ENCODE assay signal across 9 cellular contexts in genomic region chr6:35469711-35470662, GRCh38. TPM values are rescaled to one million over a fixed set of nuclear protein-coding genes. Genes with fewer than 3 reads are reported as not detected.
A peak's percentile ranks its signal among the peaks of the same experiment; 100 is the strongest.
DNase-seq lines count a peak whose midpoint lies in the region; ATAC-seq, FAIRE-seq and TF ChIP-seq lines count a peak whose summit lies in the region.
"Had no signal": no experiment of that assay in that cellular context is flagged by ENCODE, and none has a peak within 500 bp of the region (broad histone marks: within the 10 kb centered on the region; RNA-seq: fewer than 3 reads in every experiment).

No MANE protein-coding gene starts in this region.

- no peak for FAIRE-seq in GM12878 (lab: Jason Lieb, UNC)

- peaks cover 25% of the 10 kb centered on the region for H3K36me3 ChIP-seq in CD8-positive, alpha-beta memory T cell (ENCODE audit: insufficient read depth, low read length)
- H3K36me3 ChIP-seq in GM12878 (ENCODE audit: control insufficient read depth in 2 of 2, insufficient read depth in 2 of 2, low read length in 1 of 2) (peaks cover 14% of the 10 kb centered on the region in 2 experiments), lung (ENCODE audit: control insufficient read depth in 2 of 2, insufficient read depth in 2 of 2, low read length in 2 of 2) (peaks cover 0 to 21% of the 10 kb centered on the region in 2 donors), aorta (ENCODE audit: control insufficient read depth in 1 of 2, insufficient read depth in 2 of 2, low read length in 1 of 2) (peaks cover 0 to 7% of the 10 kb centered on the region in 2 donors)

- CTCF ChIA-PET in CD8-positive, alpha-beta memory T cell (lab: Charles Lee), result interaction anchor here (0.6 to 3.0 kb wide), 6 partner anchors 18 to 266 kb away, joined by 3 to 22 read pairs (median 4); partner anchors contain the start of genes FANCE and PPARD
- CTCF ChIA-PET in GM12878 (lab: Yijun Ruan, JAX), result interaction anchor here (1.1 to 3.6 kb wide), 6 partner anchors 12 to 266 kb away, joined by 4 to 20 read pairs (median 10); partner anchors contain the start of genes ARMC12, DEF6, FANCE and PPARD

- intact Hi-C loops in GM12878 (cut with micrococcal nuclease; ENCODE audit: unreplicated experiment) (loop anchor here (2.0 kb wide), 1 partner anchor 17 kb away; the partner anchor contains the start of gene FANCE), aorta (cut with DNase I) (loop anchor here in 1 of 2 donors (2.0 kb wide), 1 partner anchor 27 kb away; the partner anchor contains the start of gene TEAD3)

- TF ChIP-seq POLR2A in GM12878 (IDR thresholded peaks at IDR 0.05; ENCODE audit: low read depth, low read length), result peak; percentile 43

- no peaks in the 10 kb centered on the region for H3K9me3 ChIP-seq in CD8-positive, alpha-beta memory T cell (ENCODE audit: low read length)
- H3K9me3 ChIP-seq in GM12878 (replicated peaks; ENCODE audit: control insufficient read depth, insufficient read depth, low read length) (no peaks in the 10 kb centered on the region), lung (ENCODE audit: control insufficient read depth in 2 of 2, insufficient read depth in 1 of 2, low read length in 1 of 2) (no peaks in the 10 kb centered on the region), aorta (ENCODE audit: control insufficient read depth, low read length) (no peaks in the 10 kb centered on the region)

- no peak for TF ChIP-seq CTCF in LNCaP clone FGC (IDR thresholded peaks at IDR 0.05; ENCODE audit: control insufficient read depth, extremely low read depth, insufficient read depth)
- TF ChIP-seq CTCF in GM12878 (IDR thresholded peaks at IDR 0.05 in 2 of 3, conservative IDR thresholded peaks at IDR 0.05 in 1 of 3; ENCODE audit: control insufficient read depth in 2 of 3, extremely low read depth in 1 of 3, insufficient read depth in 1 of 3, low read depth in 3 of 3, low read length in 3 of 3), result no peak
- TF ChIP-seq CTCF in lung (IDR thresholded peaks at IDR 0.05; ENCODE audit: control extremely low read depth, extremely low read depth), result no peak

- 4% methylated on average over 18 of the region's 18 CpGs for WGBS in GM12878 (ENCODE audit: insufficient coverage, insufficient replicate concordance, low lambda C conversion rate, missing lambda C conversion rate)
- WGBS in lung, 2 donors, result 53 to 64% methylated on average over 18 of the region's 18 CpGs
- WGBS in aorta, 2 donors, result 33 to 36% methylated on average over 18 of the region's 18 CpGs

- H3K4me1 Mint-ChIP-seq in CD8-positive, alpha-beta memory T cell, result peaks cover 35 to 46% (median 41%) of the 10 kb centered on the region in 3 donors

- DNase-seq in CD8-positive, alpha-beta memory T cell, result peak in 3 of 5 donors; percentile 17 to 23 (median 22)
- DNase-seq in LNCaP clone FGC (ENCODE audit: low read depth) (peak; percentile 68), GM12878 (ENCODE audit: low read depth, low spot score) (no peak), lung (ENCODE audit: low spot score) (no peak), aorta (no peak), inferior parietal cortex (ENCODE audit: extremely low spot score) (no peak), dedifferentiated amniotic fluid mesenchymal stem cell (ENCODE audit: extremely low spot score) (no peak), COR-L47 (lab: John Stamatoyannopoulos, UW) (no peak)

- H2AFZ ChIP-seq in GM12878 (ENCODE audit: control insufficient read depth, low read depth, low read length), result no peak overlapping the region

- H3K4me2 ChIP-seq in GM12878 (ENCODE audit: control insufficient read depth, insufficient read depth), result peak overlapping the region; percentile 83

- ATAC-seq in GM12878 (no peak), lung (ENCODE audit: insufficient read depth, low FRiP score) (no peak), aorta (ENCODE audit: low FRiP score) (no peak)

- H4K20me1 ChIP-seq in GM12878 (ENCODE audit: control insufficient read depth, insufficient read depth), result peaks cover 7% of the 10 kb centered on the region; the same call in 1 of the 2 replicates

- BruUV-seq in GM12878 (replicated peaks; lab: Mats Ljungman, UMichigan), result TSS peak; percentile 70

- H3K79me2 ChIP-seq in GM12878 (ENCODE audit: control insufficient read depth, insufficient read depth, low read length), result peaks cover 33% of the 10 kb centered on the region

- peak overlapping the region; percentile 87 for H3K27ac ChIP-seq in CD8-positive, alpha-beta memory T cell (ENCODE audit: low read depth, low read length)
- H3K27ac ChIP-seq in GM12878 (ENCODE audit: control insufficient read depth, insufficient read depth) (peak overlapping the region; percentile 87; the same call in 1 of the 2 replicates), lung (ENCODE audit: low read depth in 1 of 2, low read length in 1 of 2) (peak overlapping the region; percentile 52 to 71), aorta (ENCODE audit: low read depth in 1 of 2, low read length in 2 of 2) (peak overlapping the region in 1 of 2 donors; percentile 8)

- in situ Hi-C loops in GM12878 (cut with MboI), result loop anchor here (5.0 kb wide), 1 partner anchor 173 kb away; the partner anchor contains the start of gene DEF6

- H3K27me3 Mint-ChIP-seq in CD8-positive, alpha-beta memory T cell, result peaks cover 0 to 5% of the 10 kb centered on the region in 2 donors

- POLR2A ChIA-PET in CD8-positive, alpha-beta memory T cell (lab: Charles Lee), result no interaction called here
- POLR2A ChIA-PET in GM12878 (lab: Charles Lee), result interaction anchor here (1.0 to 1.2 kb wide), 2 partner anchors 11 to 53 kb away, joined by 3 read pairs; no protein-coding TSS in a partner anchor

- TF ChIP-seq RAD21 in GM12878 (IDR thresholded peaks at IDR 0.05; ENCODE audit: insufficient read depth, low read depth, low read length), result no peak

- H3K4me3 ChIP-seq in CD8-positive, alpha-beta memory T cell (ENCODE audit: low read length), result peak overlapping the region; percentile 92
- peak overlapping the region; percentile 98 for H3K4me3 ChIP-seq in LNCaP clone FGC (ENCODE audit: low read depth, low read length)
- peak overlapping the region; percentile 99 for H3K4me3 ChIP-seq in GM12878
- H3K4me3 ChIP-seq in lung, result peak overlapping the region; percentile 86
- H3K4me3 ChIP-seq in aorta (ENCODE audit: low read length in 2 of 2), result peak overlapping the region; percentile 31 to 60

- SMC1A ChIA-PET in GM12878 (lab: Charles Lee; ENCODE audit: uncharacterized antibody, unreplicated experiment), result no interaction called here

- H3K9ac ChIP-seq in GM12878 (ENCODE audit: control insufficient read depth, insufficient read depth, low read length), result peak overlapping the region; percentile 97

- RAD21 ChIA-PET in GM12878 (lab: Charles Lee; ENCODE audit: unreplicated experiment), result interaction anchor here (0.6 kb wide), 1 partner anchor 12 kb away, joined by 3 read pairs; no protein-coding TSS in a partner anchor

- TF ChIP-seq EP300 in GM12878 (IDR thresholded peaks at IDR 0.05; ENCODE audit: borderline replicate concordance in 1 of 2, control insufficient read depth in 1 of 2, low read depth in 2 of 2, low read length in 2 of 2), result no peak

- H3K4me3 Mint-ChIP-seq in CD8-positive, alpha-beta memory T cell, result peak overlapping the region; percentile 89 to 99 (median 97)

- H3K27ac Mint-ChIP-seq in CD8-positive, alpha-beta memory T cell, result peak overlapping the region; percentile 92 to 99 (median 98)

- no peaks in the 10 kb centered on the region for H3K27me3 ChIP-seq in CD8-positive, alpha-beta memory T cell (ENCODE audit: insufficient read depth, low read length, poor library complexity, severe bottlenecking)
- no peaks in the 10 kb centered on the region for H3K27me3 ChIP-seq in GM12878 (replicated peaks in 1 of 2; ENCODE audit: control insufficient read depth in 2 of 2, insufficient read depth in 2 of 2, low read length in 1 of 2)
- no peaks in the 10 kb centered on the region for H3K27me3 ChIP-seq in lung (ENCODE audit: control insufficient read depth, insufficient read depth)
- H3K27me3 ChIP-seq in aorta (ENCODE audit: control insufficient read depth in 1 of 2, insufficient read depth in 2 of 2, low read length in 1 of 2), result no peaks in the 10 kb centered on the region

- no peaks in the 10 kb centered on the region for H3K9me3 Mint-ChIP-seq in CD8-positive, alpha-beta memory T cell

- peaks cover 0 to 68% (median 12%) of the 10 kb centered on the region in 3 donors for H3K36me3 Mint-ChIP-seq in CD8-positive, alpha-beta memory T cell

- H3K4me1 ChIP-seq in CD8-positive, alpha-beta memory T cell (ENCODE audit: insufficient read depth, low read length), result peaks cover 39% of the 10 kb centered on the region
- H3K4me1 ChIP-seq in GM12878 (ENCODE audit: control insufficient read depth, insufficient read depth, low read length) (no peaks in the 10 kb centered on the region), lung (ENCODE audit: control insufficient read depth in 2 of 2, insufficient read depth in 2 of 2, low read length in 2 of 2) (peaks cover 3 to 9% of the 10 kb centered on the region in 2 donors), aorta (ENCODE audit: control insufficient read depth in 1 of 2, insufficient read depth in 2 of 2, low read length in 2 of 2) (no peaks in the 10 kb centered on the region)

RNA-seq across cellular contexts. Expression of gene RPL10A, which starts 1.8 kb away (rescaled TPM):
- 1,000 to 10,000 TPM; 1,737 to 1,739 TPM for total RNA-seq in CD8-positive, alpha-beta memory T cell
- polyA plus RNA-seq in CD8-positive, alpha-beta memory T cell, result 970 TPM
- 252 and 256 TPM in 2 replicates for total RNA-seq in GM12878 (2013; cell fraction: nucleolus; rRNA removed)
- total RNA-seq in GM12878 (2014; rRNA removed) (2,974 and 3,149 TPM in 2 replicates), GM12878 (2014; rRNA removed; fragmentation: Illumina TruSeq; extraction: Trizol) (2,806 and 2,891 TPM in 2 replicates), GM12878 (2021) (2,346 and 2,441 TPM in 2 replicates), lung (1,000 to 10,000 TPM; 1,164 to 1,688 TPM), aorta (100 to 1,000 TPM; 834 to 875 TPM)
- polyA plus RNA-seq in GM12878 (2011; ENCODE audit: low read depth), result 1,766 TPM
- polyA plus RNA-seq in GM12878 (2011; rRNA removed) (3,265 and 3,380 TPM in 2 replicates), GM12878 (2014; fragmentation: Illumina TruSeq; extraction: Trizol) (2,332 and 3,478 TPM in 2 replicates), GM12878 (2014; fragmentation: Nextera tagmentation; extraction: Ambion mirVana) (1,000 to 10,000 TPM; 2,399 to 2,699 TPM), GM12878 (2014; rRNA removed) (3,639 and 4,029 TPM in 2 replicates), GM12878 (2016; fragmentation: Nextera tagmentation; extraction: Ambion mirVana) (100 to 1,000 TPM; 833 to 850 TPM), lung (1,000 to 10,000 TPM in 1 of 2 donors, 100 to 1,000 TPM in 1; 986 to 1,885 TPM), aorta (1,000 to 10,000 TPM; 2,062 to 2,391 TPM)
- 3,801 and 5,306 TPM in 2 replicates for polyA plus RNA-seq in GM12878 (2011; cell fraction: cytosol; rRNA removed)
- 1,839 and 2,010 TPM in 2 replicates for polyA plus RNA-seq in GM12878 (2011; cell fraction: nucleus; rRNA removed)
- polyA plus RNA-seq in GM12878 (2012), result 2,979 and 3,855 TPM in 2 replicates
- 1,419 and 1,651 TPM in 2 replicates for polyA minus RNA-seq in GM12878 (2011; rRNA and poly(A)+ RNA removed)
- polyA minus RNA-seq in GM12878 (2011; cell fraction: cytosol; rRNA and poly(A)+ RNA removed), result 569 and 581 TPM in 2 replicates
- polyA minus RNA-seq in GM12878 (2011; cell fraction: nucleus; rRNA and poly(A)+ RNA removed), result 265 and 335 TPM in 2 replicates

RNA-seq across cellular contexts. Expression of gene FANCE, which starts 17.8 kb away (rescaled TPM):
- 10 to 100 TPM; 23.6 to 27.5 TPM for total RNA-seq in CD8-positive, alpha-beta memory T cell
- polyA plus RNA-seq in CD8-positive, alpha-beta memory T cell, result 6.5 TPM
- 3.8 and 4.1 TPM in 2 replicates for total RNA-seq in GM12878 (2013; cell fraction: nucleolus; rRNA removed)
- total RNA-seq in GM12878 (2014; rRNA removed), result 13.0 and 13.3 TPM in 2 replicates
- 7.9 and 9.1 TPM in 2 replicates for total RNA-seq in GM12878 (2014; rRNA removed; fragmentation: Illumina TruSeq; extraction: Trizol)
- total RNA-seq in GM12878 (2021), result 11.3 and 12.8 TPM in 2 replicates
- 2.1 TPM for polyA plus RNA-seq in GM12878 (2011; ENCODE audit: low read depth)
- polyA plus RNA-seq in GM12878 (2011; rRNA removed), result 6.0 and 8.1 TPM in 2 replicates
- 8.8 and 11.1 TPM in 2 replicates for polyA plus RNA-seq in GM12878 (2011; cell fraction: cytosol; rRNA removed)
- polyA plus RNA-seq in GM12878 (2011; cell fraction: nucleus; rRNA removed), result 6.7 and 8.0 TPM in 2 replicates
- 3.1 and 3.3 TPM in 2 replicates for polyA plus RNA-seq in GM12878 (2012)
- 7.3 and 8.1 TPM in 2 replicates for polyA plus RNA-seq in GM12878 (2014; fragmentation: Illumina TruSeq; extraction: Trizol)
- 1 to 10 TPM; 3.0 to 3.7 TPM for polyA plus RNA-seq in GM12878 (2014; fragmentation: Nextera tagmentation; extraction: Ambion mirVana)
- polyA plus RNA-seq in GM12878 (2014; rRNA removed), result 9.2 and 10.6 TPM in 2 replicates
- 1 to 10 TPM; 3.5 to 7.6 TPM for polyA plus RNA-seq in GM12878 (2016; fragmentation: Nextera tagmentation; extraction: Ambion mirVana)
- 7.1 and 10.3 TPM in 2 replicates for polyA minus RNA-seq in GM12878 (2011; rRNA and poly(A)+ RNA removed)
- 4.4 and 5.5 TPM in 2 replicates for polyA minus RNA-seq in GM12878 (2011; cell fraction: cytosol; rRNA and poly(A)+ RNA removed)
- polyA minus RNA-seq in GM12878 (2011; cell fraction: nucleus; rRNA and poly(A)+ RNA removed), result 1.6 and 2.6 TPM in 2 replicates
- total RNA-seq in lung, result 1 to 10 TPM; 6.4 to 7.3 TPM
- polyA plus RNA-seq in lung, result 1 to 10 TPM; 3.1 to 6.1 TPM
- 1 to 10 TPM; 4.7 to 5.5 TPM for total RNA-seq in aorta
- 1 to 10 TPM; 1.3 to 4.4 TPM for polyA plus RNA-seq in aorta

RNA-seq across cellular contexts. Expression of gene TEAD3, which starts 26.9 kb away (rescaled TPM):
- total RNA-seq in CD8-positive, alpha-beta memory T cell, result under 1 TPM; 0.53 to 0.90 TPM
- polyA plus RNA-seq in CD8-positive, alpha-beta memory T cell, result 0.25 TPM
- total RNA-seq in GM12878 (2013; cell fraction: nucleolus; rRNA removed), result not detected in 2 replicates
- total RNA-seq in GM12878 (2014; rRNA removed) (not detected in 2 replicates), GM12878 (2014; rRNA removed; fragmentation: Illumina TruSeq; extraction: Trizol) (not detected in 2 replicates), GM12878 (2021) (0.28 TPM in 1 of 2 replicates, not detected in the other), lung (10 to 100 TPM; 19.2 to 20.7 TPM), aorta (10 to 100 TPM; 43.5 to 78.0 TPM)
- polyA plus RNA-seq in GM12878 (2011; ENCODE audit: low read depth), result not detected
- polyA plus RNA-seq in GM12878 (2011; rRNA removed) (0.03 TPM in 1 of 2 replicates, not detected in the other), GM12878 (2014; fragmentation: Illumina TruSeq; extraction: Trizol) (not detected in 2 replicates), GM12878 (2014; fragmentation: Nextera tagmentation; extraction: Ambion mirVana) (under 1 TPM in 1 of 2 experiments, not detected in 1; 0.02 TPM), GM12878 (2014; rRNA removed) (0.04 TPM in 1 of 2 replicates, not detected in the other), GM12878 (2016; fragmentation: Nextera tagmentation; extraction: Ambion mirVana) (under 1 TPM; 0.18 to 0.24 TPM), lung (10 to 100 TPM; 15.0 to 17.8 TPM), aorta (10 to 100 TPM; 16.7 to 54.2 TPM)
- 0.01 TPM in 1 of 2 replicates, not detected in the other for polyA plus RNA-seq in GM12878 (2011; cell fraction: cytosol; rRNA removed)
- 0.06 TPM in 1 of 2 replicates, not detected in the other for polyA plus RNA-seq in GM12878 (2011; cell fraction: nucleus; rRNA removed)
- polyA plus RNA-seq in GM12878 (2012), result 0.06 TPM in 1 of 2 replicates, not detected in the other
- not detected in 2 replicates for polyA minus RNA-seq in GM12878 (2011; rRNA and poly(A)+ RNA removed)
- polyA minus RNA-seq in GM12878 (2011; cell fraction: cytosol; rRNA and poly(A)+ RNA removed), result not detected in 2 replicates
- polyA minus RNA-seq in GM12878 (2011; cell fraction: nucleus; rRNA and poly(A)+ RNA removed), result 0.12 TPM in 1 of 2 replicates, not detected in the other

RNA-seq across cellular contexts. Expression of gene TULP1, which starts 42.7 kb away (rescaled TPM):
- not detected for total RNA-seq in CD8-positive, alpha-beta memory T cell
- not detected for polyA plus RNA-seq in CD8-positive, alpha-beta memory T cell
- not detected in 2 replicates for total RNA-seq in GM12878 (2013; cell fraction: nucleolus; rRNA removed)
- total RNA-seq in GM12878 (2014; rRNA removed) (not detected in 2 replicates), GM12878 (2014; rRNA removed; fragmentation: Illumina TruSeq; extraction: Trizol) (not detected in 2 replicates), GM12878 (2021) (not detected in 2 replicates), lung (1 to 10 TPM in 1 of 2 donors, not detected in 1; 2.6 TPM), aorta (not detected)
- polyA plus RNA-seq in GM12878 (2011; ENCODE audit: low read depth), result not detected
- polyA plus RNA-seq in GM12878 (2011; rRNA removed) (not detected in 2 replicates), GM12878 (2014; fragmentation: Illumina TruSeq; extraction: Trizol) (not detected in 2 replicates), GM12878 (2014; fragmentation: Nextera tagmentation; extraction: Ambion mirVana) (not detected), GM12878 (2014; rRNA removed) (not detected in 2 replicates), GM12878 (2016; fragmentation: Nextera tagmentation; extraction: Ambion mirVana) (not detected), lung (under 1 TPM; 0.05 to 0.26 TPM), aorta (1 to 10 TPM in 1 of 2 donors, not detected in 1; 3.3 TPM)
- not detected in 2 replicates for polyA plus RNA-seq in GM12878 (2011; cell fraction: cytosol; rRNA removed)
- polyA plus RNA-seq in GM12878 (2011; cell fraction: nucleus; rRNA removed), result not detected in 2 replicates
- polyA plus RNA-seq in GM12878 (2012), result not detected in 2 replicates
- not detected in 2 replicates for polyA minus RNA-seq in GM12878 (2011; rRNA and poly(A)+ RNA removed)
- polyA minus RNA-seq in GM12878 (2011; cell fraction: cytosol; rRNA and poly(A)+ RNA removed), result not detected in 2 replicates
- not detected in 2 replicates for polyA minus RNA-seq in GM12878 (2011; cell fraction: nucleus; rRNA and poly(A)+ RNA removed)
- total RNA-seq: NCI-H460 had no signal

Comparison
In these comparisons a context has a peak if more than half of its experiments do, and no peak if none do; other contexts are left out.
1. DNase-seq: peak in CD8-positive, alpha-beta memory T cell (3 of 5) and LNCaP clone FGC (single experiment); none in GM12878 (single experiment), lung (single experiment), aorta (0 of 2), inferior parietal cortex (single experiment), dedifferentiated amniotic fluid mesenchymal stem cell (single experiment) and COR-L47 (single experiment).
2. H3K4me3 ChIP-seq: peak in every context shown above with its lines; median percentile 99 in GM12878; 98 in LNCaP clone FGC; 92 in CD8-positive, alpha-beta memory T cell; 86 in lung; 46 in aorta.
3. RNA of gene TEAD3, which starts 26.9 kb away (total RNA-seq): 43.5 to 78.0 TPM in aorta and 19.2 to 20.7 TPM in lung; 0.53 to 0.90 TPM in CD8-positive, alpha-beta memory T cell and 0.28 TPM in GM12878; every median in the first group is over 10 times any median in the second.